Comparison of ENCODE assay signal across 1 cellular context in the genomic region with DNA sequence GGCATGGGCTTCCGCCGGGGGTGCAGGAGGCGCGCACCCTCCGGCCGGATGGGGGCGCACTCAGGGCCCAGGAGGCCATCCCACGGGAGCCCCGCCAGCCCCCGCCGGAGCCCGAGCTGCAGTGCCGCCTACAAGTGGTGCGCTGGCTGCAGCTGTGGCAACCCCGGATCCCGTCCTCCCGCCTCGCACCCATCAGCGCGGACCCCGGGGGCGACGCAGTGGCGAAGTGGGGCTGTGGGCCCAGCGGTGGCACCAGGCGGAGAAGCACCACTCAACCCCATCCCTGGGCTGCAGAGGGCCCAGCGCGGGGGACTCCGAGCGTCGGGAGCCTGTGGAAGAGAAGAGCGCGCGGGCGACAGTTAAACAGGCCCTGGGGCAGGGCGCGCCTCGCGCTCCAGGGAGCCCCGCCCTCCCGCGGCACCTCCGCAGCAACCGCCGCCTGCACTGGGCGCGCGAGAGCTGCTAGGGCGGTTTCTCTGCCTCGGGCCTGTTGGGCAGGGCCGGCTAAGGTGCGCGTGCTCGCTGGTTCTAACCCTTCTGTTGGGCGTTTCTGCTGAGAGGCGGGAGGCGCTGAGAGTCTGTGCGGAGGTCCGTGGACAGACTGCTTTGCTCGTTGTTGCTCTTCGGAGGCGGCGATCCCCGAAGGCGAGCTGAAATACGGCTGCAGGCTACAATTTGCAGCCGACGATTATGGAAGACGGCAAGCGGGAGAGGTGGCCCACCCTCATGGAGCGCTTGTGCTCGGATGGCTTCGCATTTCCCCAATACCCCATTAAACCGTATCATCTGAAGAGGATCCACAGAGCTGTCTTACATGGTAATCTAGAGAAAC.
TF ChIP-seq lines count a peak whose summit lies in the region.

A gene (plus strand): TSS at position 104 of the 832 bp plus-strand sequence. CDS start 587 bp downstream, at position 691.

TF ChIP-seq in GM12878, 131 proteins besides CTCF, POLR2A, EP300 and RAD21 (continued from another document):
- TF ChIP-seq NBN (IDR thresholded peaks at IDR 0.05) (peak; percentile 70), DPF2 (IDR thresholded peaks at IDR 0.05) (peak; percentile 84), POLR2AphosphoS5 (IDR thresholded peaks at IDR 0.05; ENCODE audit: low read length) (peak; percentile 56; the same call in 1 of the 2 replicates), ZNF24 (IDR thresholded peaks at IDR 0.05) (0 out of 2 replicates have a peak, but pooled peaks have one; percentile 48), IKZF1 (conservative IDR thresholded peaks at IDR 0.05) (peak; percentile 77), RELA (IDR thresholded peaks at IDR 0.05; ENCODE audit: borderline replicate concordance, partially characterized antibody) (peak; percentile 7), BACH1 (IDR thresholded peaks at IDR 0.05; ENCODE audit: borderline replicate concordance) (peak; percentile 50; the same call in 1 of the 2 replicates), EGR1 (IDR thresholded peaks at IDR 0.05; ENCODE audit: borderline replicate concordance in 1 of 2, low read depth in 2 of 2, low read length in 2 of 2) (peak in 1 of 2 experiments; percentile 64; a peak in 1 of 3 replicates), RB1 (IDR thresholded peaks at IDR 0.05; ENCODE audit: borderline replicate concordance) (peak; percentile 47; the same call in 1 of the 2 replicates), TAF1 (IDR thresholded peaks at IDR 0.05; ENCODE audit: borderline replicate concordance, low read depth, low read length) (0 out of 2 replicates have a peak, but pooled peaks have one; percentile 18), YY1 (IDR thresholded peaks at IDR 0.05; ENCODE audit: low read depth, low read length) (peak; percentile 55; the same call in 1 of the 2 replicates), LARP7 (IDR thresholded peaks at IDR 0.05) (peak; percentile 69; the same call in 1 of the 2 replicates), BHLHE40 (IDR thresholded peaks at IDR 0.05; ENCODE audit: borderline replicate concordance in 1 of 2, low read depth in 2 of 2, low read length in 1 of 2) (peak in 1 of 2 experiments; percentile 74; a peak in 3 of 4 replicates), IKZF2 (IDR thresholded peaks at IDR 0.05) (peak in 1 of 2 experiments; percentile 73; a peak in 2 of 4 replicates), SRF (IDR thresholded peaks at IDR 0.05; ENCODE audit: low read depth in 2 of 2, low read length in 2 of 2) (peak; percentile 11 to 28; a peak in 1 of 4 replicates)
- TF ChIP-seq, protein P1, sequence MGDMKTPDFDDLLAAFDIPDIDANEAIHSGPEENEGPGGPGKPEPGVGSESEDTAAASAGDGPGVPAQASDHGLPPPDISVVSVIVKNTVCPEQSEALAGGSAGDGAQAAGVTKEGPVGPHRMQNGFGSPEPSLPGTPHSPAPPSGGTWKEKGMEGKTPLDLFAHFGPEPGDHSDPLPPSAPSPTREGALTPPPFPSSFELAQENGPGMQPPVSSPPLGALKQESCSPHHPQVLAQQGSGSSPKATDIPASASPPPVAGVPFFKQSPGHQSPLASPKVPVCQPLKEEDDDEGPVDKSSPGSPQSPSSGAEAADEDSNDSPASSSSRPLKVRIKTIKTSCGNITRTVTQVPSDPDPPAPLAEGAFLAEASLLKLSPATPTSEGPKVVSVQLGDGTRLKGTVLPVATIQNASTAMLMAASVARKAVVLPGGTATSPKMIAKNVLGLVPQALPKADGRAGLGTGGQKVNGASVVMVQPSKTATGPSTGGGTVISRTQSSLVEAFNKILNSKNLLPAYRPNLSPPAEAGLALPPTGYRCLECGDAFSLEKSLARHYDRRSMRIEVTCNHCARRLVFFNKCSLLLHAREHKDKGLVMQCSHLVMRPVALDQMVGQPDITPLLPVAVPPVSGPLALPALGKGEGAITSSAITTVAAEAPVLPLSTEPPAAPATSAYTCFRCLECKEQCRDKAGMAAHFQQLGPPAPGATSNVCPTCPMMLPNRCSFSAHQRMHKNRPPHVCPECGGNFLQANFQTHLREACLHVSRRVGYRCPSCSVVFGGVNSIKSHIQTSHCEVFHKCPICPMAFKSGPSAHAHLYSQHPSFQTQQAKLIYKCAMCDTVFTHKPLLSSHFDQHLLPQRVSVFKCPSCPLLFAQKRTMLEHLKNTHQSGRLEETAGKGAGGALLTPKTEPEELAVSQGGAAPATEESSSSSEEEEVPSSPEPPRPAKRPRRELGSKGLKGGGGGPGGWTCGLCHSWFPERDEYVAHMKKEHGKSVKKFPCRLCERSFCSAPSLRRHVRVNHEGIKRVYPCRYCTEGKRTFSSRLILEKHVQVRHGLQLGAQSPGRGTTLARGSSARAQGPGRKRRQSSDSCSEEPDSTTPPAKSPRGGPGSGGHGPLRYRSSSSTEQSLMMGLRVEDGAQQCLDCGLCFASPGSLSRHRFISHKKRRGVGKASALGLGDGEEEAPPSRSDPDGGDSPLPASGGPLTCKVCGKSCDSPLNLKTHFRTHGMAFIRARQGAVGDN (IDR thresholded peaks at IDR 0.05), result peak; percentile 47
- TF ChIP-seq, protein P2, sequence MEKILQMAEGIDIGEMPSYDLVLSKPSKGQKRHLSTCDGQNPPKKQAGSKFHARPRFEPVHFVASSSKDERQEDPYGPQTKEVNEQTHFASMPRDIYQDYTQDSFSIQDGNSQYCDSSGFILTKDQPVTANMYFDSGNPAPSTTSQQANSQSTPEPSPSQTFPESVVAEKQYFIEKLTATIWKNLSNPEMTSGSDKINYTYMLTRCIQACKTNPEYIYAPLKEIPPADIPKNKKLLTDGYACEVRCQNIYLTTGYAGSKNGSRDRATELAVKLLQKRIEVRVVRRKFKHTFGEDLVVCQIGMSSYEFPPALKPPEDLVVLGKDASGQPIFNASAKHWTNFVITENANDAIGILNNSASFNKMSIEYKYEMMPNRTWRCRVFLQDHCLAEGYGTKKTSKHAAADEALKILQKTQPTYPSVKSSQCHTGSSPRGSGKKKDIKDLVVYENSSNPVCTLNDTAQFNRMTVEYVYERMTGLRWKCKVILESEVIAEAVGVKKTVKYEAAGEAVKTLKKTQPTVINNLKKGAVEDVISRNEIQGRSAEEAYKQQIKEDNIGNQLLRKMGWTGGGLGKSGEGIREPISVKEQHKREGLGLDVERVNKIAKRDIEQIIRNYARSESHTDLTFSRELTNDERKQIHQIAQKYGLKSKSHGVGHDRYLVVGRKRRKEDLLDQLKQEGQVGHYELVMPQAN (conservative IDR thresholded peaks at IDR 0.05), result peak; percentile 65
- TF ChIP-seq, protein P3, sequence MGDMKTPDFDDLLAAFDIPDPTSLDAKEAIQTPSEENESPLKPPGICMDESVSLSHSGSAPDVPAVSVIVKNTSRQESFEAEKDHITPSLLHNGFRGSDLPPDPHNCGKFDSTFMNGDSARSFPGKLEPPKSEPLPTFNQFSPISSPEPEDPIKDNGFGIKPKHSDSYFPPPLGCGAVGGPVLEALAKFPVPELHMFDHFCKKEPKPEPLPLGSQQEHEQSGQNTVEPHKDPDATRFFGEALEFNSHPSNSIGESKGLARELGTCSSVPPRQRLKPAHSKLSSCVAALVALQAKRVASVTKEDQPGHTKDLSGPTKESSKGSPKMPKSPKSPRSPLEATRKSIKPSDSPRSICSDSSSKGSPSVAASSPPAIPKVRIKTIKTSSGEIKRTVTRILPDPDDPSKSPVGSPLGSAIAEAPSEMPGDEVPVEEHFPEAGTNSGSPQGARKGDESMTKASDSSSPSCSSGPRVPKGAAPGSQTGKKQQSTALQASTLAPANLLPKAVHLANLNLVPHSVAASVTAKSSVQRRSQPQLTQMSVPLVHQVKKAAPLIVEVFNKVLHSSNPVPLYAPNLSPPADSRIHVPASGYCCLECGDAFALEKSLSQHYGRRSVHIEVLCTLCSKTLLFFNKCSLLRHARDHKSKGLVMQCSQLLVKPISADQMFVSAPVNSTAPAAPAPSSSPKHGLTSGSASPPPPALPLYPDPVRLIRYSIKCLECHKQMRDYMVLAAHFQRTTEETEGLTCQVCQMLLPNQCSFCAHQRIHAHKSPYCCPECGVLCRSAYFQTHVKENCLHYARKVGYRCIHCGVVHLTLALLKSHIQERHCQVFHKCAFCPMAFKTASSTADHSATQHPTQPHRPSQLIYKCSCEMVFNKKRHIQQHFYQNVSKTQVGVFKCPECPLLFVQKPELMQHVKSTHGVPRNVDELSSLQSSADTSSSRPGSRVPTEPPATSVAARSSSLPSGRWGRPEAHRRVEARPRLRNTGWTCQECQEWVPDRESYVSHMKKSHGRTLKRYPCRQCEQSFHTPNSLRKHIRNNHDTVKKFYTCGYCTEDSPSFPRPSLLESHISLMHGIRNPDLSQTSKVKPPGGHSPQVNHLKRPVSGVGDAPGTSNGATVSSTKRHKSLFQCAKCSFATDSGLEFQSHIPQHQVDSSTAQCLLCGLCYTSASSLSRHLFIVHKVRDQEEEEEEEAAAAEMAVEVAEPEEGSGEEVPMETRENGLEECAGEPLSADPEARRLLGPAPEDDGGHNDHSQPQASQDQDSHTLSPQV (IDR thresholded peaks at IDR 0.05), result peak; percentile 79
